In genomic region chr2:21746499-21746898, GRCh38 we compare ENCODE assay signal across 36 cellular contexts.
"Had no signal": no experiment of that assay in that cellular context is flagged by ENCODE, and none has a peak within 500 bp of the region (broad histone marks: within the 10 kb centered on the region; RNA-seq: fewer than 3 reads in every experiment).

No MANE protein-coding gene starts in this region.

- H3K36me3 Mint-ChIP-seq: activated CD4-positive, alpha-beta memory T cell treated with anti-CD3 and anti-CD28 coated beads for 36 hours; activated naive CD4-positive, alpha-beta T cell treated with anti-CD3 and anti-CD28 coated beads, Interleukin-2, amount 50 U/mL, for 72 hours; activated naive CD8-positive, alpha-beta T cell treated with anti-CD3 and anti-CD28 coated beads for 36 hours had no signal

- H3K36me3 ChIP-seq: adrenal gland, brain microvascular endothelial cell, breast epithelium had no signal

- H3K27ac ChIP-seq: adrenal gland, body of pancreas, brain microvascular endothelial cell, breast epithelium, VCaP had no signal

- H3K27me3 Mint-ChIP-seq: activated B cell treated with CpG ODN at 0.5 μM for 24 hours; activated CD4-positive, alpha-beta memory T cell treated with anti-CD3 and anti-CD28 coated beads for 36 hours; activated CD4-positive, alpha-beta T cell treated with anti-CD3 and anti-CD28 coated beads, Interleukin-2, amount 10 ng/mL, durations not matched to agents 24 days and 14 days; activated CD8-positive, alpha-beta T cell treated with anti-CD3 and anti-CD28 coated beads for 36 hours; activated naive CD8-positive, alpha-beta T cell treated with anti-CD3 and anti-CD28 coated beads for 36 hours; activated T-helper 17 cell treated with anti-CD3 and anti-CD28 coated beads, Interleukin-2, amount 50 U/mL, for 72 hours had no signal

- ATAC-seq: activated CD8-positive, alpha-beta T cell treated with anti-CD3 and anti-CD28 coated beads for 36 hours; activated naive CD4-positive, alpha-beta T cell treated with anti-CD3 and anti-CD28 coated beads, Interleukin-2, amount 50 U/mL, for 72 hours; activated T-cell treated with anti-CD3 and anti-CD28 coated beads, Interleukin-2, amount 50 U/mL, for 4 hours; activated T-cell treated with anti-CD3 and anti-CD28 coated beads, Interleukin-2, amount 50 U/mL, for 72 hours; activated T-helper 17 cell treated with anti-CD3 and anti-CD28 coated beads, Interleukin-2, amount 50 U/mL, for 72 hours; body of pancreas had no signal

- H3K27ac Mint-ChIP-seq: activated B cell treated with CpG ODN at 0.5 μM for 24 hours; activated CD4-positive, alpha-beta memory T cell treated with anti-CD3 and anti-CD28 coated beads for 36 hours; activated CD4-positive, alpha-beta T cell treated with anti-CD3 and anti-CD28 coated beads, Interleukin-2, amount 10 ng/mL, durations not matched to agents 24 days and 14 days; activated CD8-positive, alpha-beta T cell treated with anti-CD3 and anti-CD28 coated beads for 36 hours; activated naive CD4-positive, alpha-beta T cell treated with anti-CD3 and anti-CD28 coated beads for 36 hours; activated naive CD4-positive, alpha-beta T cell treated with anti-CD3 and anti-CD28 coated beads, Interleukin-2, amount 50 U/mL, for 72 hours; activated naive CD8-positive, alpha-beta T cell treated with anti-CD3 and anti-CD28 coated beads for 36 hours; activated T-cell treated with anti-CD3 and anti-CD28 coated beads, Interleukin-2, amount 50 U/mL, for 72 hours; activated T-helper 1 cell treated with anti-CD3 and anti-CD28 coated beads, Interleukin-12 subunit alpha, Interleukin-12 subunit beta, Interleukin-2, Interleukin-4 antibody, amounts not matched to agents 30 ng/mL and 10 ng/mL and 1 ng/mL, durations not matched to agents 14 hours and 24 hours and 36 hours; activated T-helper 17 cell treated with anti-CD3 and anti-CD28 coated beads, Interleukin-2, amount 50 U/mL, for 72 hours; T-helper 1 cell treated with Interleukin-12 subunit alpha and Interleukin-12 subunit beta and Interleukin-4 antibody, amounts not matched to agents 30 μg/mL and 1 μg/mL, for 36 hours; T-helper 2 cell treated with Interferon-gamma antibody and Interleukin-4, amounts not matched to agents 5 μg/mL and 100 μg/mL, for 36 hours had no signal

- H3K9me3 ChIP-seq: adrenal gland, body of pancreas had no signal

- FAIRE-seq: astrocyte, TTC549 had no signal

- DNase-seq: activated B cell treated with CpG ODN at 0.5 μM for 24 hours; activated CD4-positive, alpha-beta memory T cell treated with anti-CD3 and anti-CD28 coated beads for 36 hours; activated CD4-positive, alpha-beta T cell treated with anti-CD3 and anti-CD28 coated beads for 4 hours; activated CD4-positive, alpha-beta T cell treated with anti-CD3 and anti-CD28 coated beads, Interleukin-2, amount 10 ng/mL, durations not matched to agents 24 days and 14 days; activated CD4-positive, alpha-beta T cell treated with anti-CD3 and anti-CD28 coated beads, Interleukin-2, amount 50 U/mL, for 1 hour; activated CD4-positive, alpha-beta T cell treated with anti-CD3 and anti-CD28 coated beads, Interleukin-2, amount 50 U/mL, for 4 hours; activated CD4-positive, CD25-positive, alpha-beta regulatory T cell treated with anti-CD3 and anti-CD28 coated beads, Interleukin-2, amount 50 U/mL, for 72 hours; activated CD8-positive, alpha-beta memory T cell treated with anti-CD3 and anti-CD28 coated beads, Interleukin-2, amount 50 U/mL, for 4 hours; activated CD8-positive, alpha-beta T cell treated with anti-CD3 and anti-CD28 coated beads for 36 hours; activated effector memory CD4-positive, alpha-beta T cell treated with anti-CD3 and anti-CD28 coated beads, Interleukin-2, amount 50 U/mL, for 16 hours; activated gamma-delta T cell treated with Interleukin-2 at 50 U/mL for 16 hours; activated naive CD4-positive, alpha-beta T cell; activated naive CD4-positive, alpha-beta T cell treated with anti-CD3 and anti-CD28 coated beads for 36 hours; activated naive CD4-positive, alpha-beta T cell treated with anti-CD3 and anti-CD28 coated beads, Interleukin-2, amount 50 U/mL, for 16 hours; activated naive CD8-positive, alpha-beta T cell treated with anti-CD3 and anti-CD28 coated beads for 36 hours; activated T-cell treated with anti-CD3 and anti-CD28 coated beads for 4 hours; activated T-cell treated with anti-CD3 and anti-CD28 coated beads, Interleukin-2, amount 50 U/mL, for 1 hour; activated T-cell treated with anti-CD3 and anti-CD28 coated beads, Interleukin-2, amount 50 U/mL, for 4 hours; activated T-cell treated with anti-CD3 and anti-CD28 coated beads, Interleukin-2, amount 50 U/mL, for 72 hours; adrenal gland; amniotic stem cell; aorta; body of pancreas; brain microvascular endothelial cell; central memory CD4-positive, alpha-beta T cell; T-helper 2 cell; T-helper 9 cell had no signal

- H3K27me3 ChIP-seq: adrenal gland, body of pancreas, brain microvascular endothelial cell, breast epithelium had no signal

- H3K4me3 Mint-ChIP-seq: activated B cell treated with CpG ODN at 0.5 μM for 24 hours; activated CD4-positive, alpha-beta memory T cell treated with anti-CD3 and anti-CD28 coated beads for 36 hours; activated CD4-positive, alpha-beta T cell treated with anti-CD3 and anti-CD28 coated beads, Interleukin-2, amount 10 ng/mL, durations not matched to agents 24 days and 14 days; activated CD8-positive, alpha-beta T cell treated with anti-CD3 and anti-CD28 coated beads for 36 hours; activated naive CD4-positive, alpha-beta T cell treated with anti-CD3 and anti-CD28 coated beads for 36 hours; activated naive CD8-positive, alpha-beta T cell treated with anti-CD3 and anti-CD28 coated beads for 36 hours; activated T-cell treated with anti-CD3 and anti-CD28 coated beads, Interleukin-2, amount 50 U/mL, for 4 hours; activated T-cell treated with anti-CD3 and anti-CD28 coated beads, Interleukin-2, amount 50 U/mL, for 72 hours; activated T-helper 1 cell treated with anti-CD3 and anti-CD28 coated beads, Interleukin-12 subunit alpha, Interleukin-12 subunit beta, Interleukin-2, Interleukin-4 antibody, amounts not matched to agents 30 ng/mL and 10 ng/mL and 1 ng/mL, durations not matched to agents 14 hours and 24 hours and 36 hours; activated T-helper 17 cell treated with anti-CD3 and anti-CD28 coated beads, Interleukin-2, amount 50 U/mL, for 72 hours; T-helper 1 cell treated with Interleukin-12 subunit alpha and Interleukin-12 subunit beta and Interleukin-4 antibody, amounts not matched to agents 30 μg/mL and 1 μg/mL, for 36 hours; T-helper 2 cell treated with Interferon-gamma antibody and Interleukin-4, amounts not matched to agents 5 μg/mL and 100 μg/mL, for 36 hours had no signal

- H3K4me1 Mint-ChIP-seq: activated B cell treated with CpG ODN at 0.5 μM for 24 hours; activated CD4-positive, alpha-beta T cell treated with anti-CD3 and anti-CD28 coated beads, Interleukin-2, amount 10 ng/mL, durations not matched to agents 24 days and 14 days; activated naive CD8-positive, alpha-beta T cell treated with anti-CD3 and anti-CD28 coated beads for 36 hours; activated T-helper 17 cell treated with anti-CD3 and anti-CD28 coated beads, Interleukin-2, amount 50 U/mL, for 72 hours had no signal

- H3K4me1 ChIP-seq: adrenal gland, body of pancreas, breast epithelium had no signal

- H3K4me3 ChIP-seq: adrenal gland, body of pancreas, breast epithelium had no signal
